In genomic region chr4:80268081-80268823, GRCh38 we compare ENCODE assay signal across 15 cellular contexts. TPM values are rescaled to one million over a fixed set of nuclear protein-coding genes. Genes with fewer than 3 reads are reported as not detected.
A peak's percentile ranks its signal among the peaks of the same experiment; 100 is the strongest.
DNase-seq lines count a peak whose midpoint lies in the region; ATAC-seq and FAIRE-seq lines count a peak whose summit lies in the region.
"Had no signal": no experiment of that assay in that cellular context is flagged by ENCODE, and none has a peak within 500 bp of the region (broad histone marks: within the 10 kb centered on the region; RNA-seq: fewer than 3 reads in every experiment).

No MANE protein-coding gene starts in this region.

- H3K27ac ChIP-seq in HUES6 (ENCODE audit: low read depth, low read length): no peak overlapping the region

- no peaks in the 10 kb centered on the region for H3K36me3 ChIP-seq in HUES6 (ENCODE audit: control insufficient read depth, insufficient read depth, low read length)

- no peak for FAIRE-seq in frontal cortex (lab: Jason Lieb, UNC)
- FAIRE-seq: GM18507 had no signal

- no peaks in the 10 kb centered on the region for H3K9me3 ChIP-seq in HUES6 (ENCODE audit: control insufficient read depth, insufficient read depth, low read depth, low read length)

- no peak for ATAC-seq in GM18907 (IDR thresholded peaks at IDR 0.05; ENCODE audit: unreplicated experiment)
- ATAC-seq: CD8-positive, alpha-beta T cell; HCT116 had no signal

- H3K27me3 ChIP-seq in HUES6 (ENCODE audit: control insufficient read depth, insufficient read depth, low read length): peaks cover 91% of the 10 kb centered on the region

- H3K4me3 ChIP-seq in HUES6 (ENCODE audit: low read depth, low read length): peak overlapping the region; percentile 32

- peak; percentile 32 for DNase-seq in AG08395 (ENCODE audit: low spot score)
- DNase-seq in cerebellar cortex (ENCODE audit: low spot score): peak; percentile 72
- DNase-seq in left kidney (ENCODE audit: low read depth, low spot score): peak; percentile 48
- DNase-seq in MV-4-11 (lab: John Stamatoyannopoulos, UW): no peak
- no peak for DNase-seq in SW 1271 (lab: John Stamatoyannopoulos, UW)
- no peak for DNase-seq in frontal cortex (ENCODE audit: low spot score in 2 of 2)
- DNase-seq: activated naive CD4-positive, alpha-beta T cell treated with anti-CD3 and anti-CD28 coated beads, Interleukin-2, amount 10 ng/mL, durations not matched to agents 7 days and 5 days; CD8-positive, alpha-beta T cell; foreskin melanocyte; NCI-H510A had no signal

- H3K9ac ChIP-seq in HUES6 (ENCODE audit: low read length): no peak overlapping the region

- H3K4me1 ChIP-seq in HUES6 (ENCODE audit: control insufficient read depth, insufficient read depth, low read length): peaks cover 34% of the 10 kb centered on the region

RNA-seq across cellular contexts. Expression of gene FGF5, which starts 1.8 kb away (rescaled TPM):
- 0.82 TPM for total RNA-seq in frontal cortex
- total RNA-seq: natural killer cell treated with Interleukin-12 subunit alpha and Interleukin-12 subunit beta and Interleukin-15 and Interleukin-18, amount 100 ng/mL, for 72 hours had no signal

Comparison
In these comparisons a context has a peak if more than half of its experiments do, and no peak if none do; other contexts are left out.
1. DNase-seq: peak in AG08395 (single experiment), cerebellar cortex (single experiment) and left kidney (single experiment); none in MV-4-11 (single experiment), SW 1271 (0 of 2) and frontal cortex (0 of 2).